In the genomic region with DNA sequence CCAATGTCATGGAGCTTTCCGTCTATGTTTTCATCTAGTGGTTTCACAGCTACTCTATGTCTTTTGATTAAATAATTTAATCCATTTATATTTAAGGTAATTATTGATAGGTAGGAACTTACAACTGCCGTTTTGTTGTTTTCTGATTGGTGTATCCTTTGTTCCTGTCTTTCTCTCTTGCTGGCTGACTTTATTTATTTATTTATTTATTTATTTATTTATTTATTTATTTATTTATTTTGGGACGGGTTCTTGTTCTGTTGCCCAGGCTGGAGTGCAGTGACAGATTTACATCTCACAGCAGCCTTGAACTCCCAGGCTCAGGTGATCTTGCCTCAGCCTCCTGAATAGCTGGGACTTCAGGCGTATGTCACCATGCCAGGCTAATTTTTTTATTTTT, we compare ENCODE assay signal across 11 cellular contexts.
"Had no signal": no experiment of that assay in that cellular context is flagged by ENCODE, and none has a peak within 500 bp of the region (broad histone marks: within the 10 kb centered on the region; RNA-seq: fewer than 3 reads in every experiment).

No MANE protein-coding gene starts in this region.

- H3K4me3 ChIP-seq: GM23248, GM23338, HAP-1 had no signal

- ATAC-seq: GM23338, HCT116 had no signal

- H3K36me3 ChIP-seq: HAP-1 had no signal

- H3K27ac ChIP-seq: GM23248 had no signal

- H3K4me2 ChIP-seq: GM23338 had no signal

- FAIRE-seq: H1, H54 had no signal

- H3K4me1 ChIP-seq: HAP-1 had no signal

- DNase-seq: GM23248, GOT3, H7, H9, HCEC 1CT, HFFc6 had no signal

- H3K9me3 ChIP-seq: HAP-1 had no signal
